15 cellular contexts compared by ENCODE assay signal in genomic region chr2:119684553-119684952, GRCh38. TPM values are rescaled to one million over a fixed set of nuclear protein-coding genes. Genes with fewer than 3 reads are reported as not detected.
DNase-seq lines count a peak whose midpoint lies in the region; ATAC-seq and TF ChIP-seq lines count a peak whose summit lies in the region.
"Had no signal": no experiment of that assay in that cellular context is flagged by ENCODE, and none has a peak within 500 bp of the region (broad histone marks: within the 10 kb centered on the region; RNA-seq: fewer than 3 reads in every experiment).

No MANE protein-coding gene starts in this region.

- H3K4me1 Mint-ChIP-seq in mesothelial cell of epicardium: peaks cover 16% of the 10 kb centered on the region

- H3K27me3 ChIP-seq in SJCRH30: no peaks in the 10 kb centered on the region
- no peaks in the 10 kb centered on the region for H3K27me3 ChIP-seq in stomach smooth muscle (ENCODE audit: control insufficient read depth in 1 of 2, insufficient read depth in 2 of 2, low read length in 2 of 2)

- H3K4me3 ChIP-seq in SJCRH30 (peak overlapping the region; percentile 43), stomach smooth muscle (ENCODE audit: low read length in 2 of 2) (no peak overlapping the region)

- ATAC-seq in GM19328 (IDR thresholded peaks at IDR 0.05; ENCODE audit: unreplicated experiment): no peak
- ATAC-seq: Panc1 had no signal

- H3K27ac ChIP-seq in SJCRH30: peak overlapping the region; percentile 63; the same call in 1 of the 2 replicates
- H3K27ac ChIP-seq in caudate nucleus (ENCODE audit: low read depth, low read length): peak overlapping the region; percentile 63
- peak overlapping the region; percentile 78 for H3K27ac ChIP-seq in stomach smooth muscle (ENCODE audit: low read length)
- H3K27ac ChIP-seq: C4-2B had no signal

- no peak for DNase-seq in SJCRH30
- DNase-seq in caudate nucleus (lab: John Stamatoyannopoulos, UW): no peak
- DNase-seq in mesothelial cell of epicardium (ENCODE audit: low spot score in 2 of 2, unreplicated experiment in 2 of 2): no peak
- no peak for DNase-seq in DMS79 treated with DMSO at 0.1 percent for 48 hours (lab: John Stamatoyannopoulos, UW)
- no peak for DNase-seq in iPS-NIHi7 (ENCODE audit: extremely low spot score)
- no peak for DNase-seq in activated gamma-delta T cell (lab: John Stamatoyannopoulos, UW)
- DNase-seq: EL, HCEC 1CT, NCI-H1105 treated with DMSO at 0.1 percent for 48 hours, NCI-H2107, NCI-H524 had no signal

- H3K9me3 ChIP-seq in SJCRH30 (replicated peaks): no peaks in the 10 kb centered on the region
- no peaks in the 10 kb centered on the region for H3K9me3 ChIP-seq in stomach smooth muscle (ENCODE audit: control insufficient read depth in 2 of 2, low read length in 2 of 2)

- H3K36me3 Mint-ChIP-seq in mesothelial cell of epicardium: peaks cover 20% of the 10 kb centered on the region

- peak overlapping the region; percentile 27 to 52 for H3K9ac ChIP-seq in stomach smooth muscle (ENCODE audit: low read length in 2 of 2)

- H3K27ac Mint-ChIP-seq in mesothelial cell of epicardium: peak overlapping the region; percentile 38

- TF ChIP-seq CTCF in mesothelial cell of epicardium (IDR thresholded peaks at IDR 0.05; ENCODE audit: unreplicated experiment): no peak

- peaks cover 7% of the 10 kb centered on the region; the same call in 1 of the 2 replicates for H3K36me3 ChIP-seq in SJCRH30
- peaks cover 18 to 20% of the 10 kb centered on the region in 2 donors for H3K36me3 ChIP-seq in stomach smooth muscle (ENCODE audit: control insufficient read depth in 2 of 2, insufficient read depth in 2 of 2, low read length in 2 of 2)

- no peaks in the 10 kb centered on the region for H3K9me3 Mint-ChIP-seq in mesothelial cell of epicardium

- H3K4me1 ChIP-seq in SJCRH30 (peaks cover 13% of the 10 kb centered on the region; the same call in 1 of the 2 replicates), stomach smooth muscle (ENCODE audit: control insufficient read depth, insufficient read depth, low read length) (peaks cover 21% of the 10 kb centered on the region)

- H3K4me3 Mint-ChIP-seq in mesothelial cell of epicardium: no peak overlapping the region

- no peaks in the 10 kb centered on the region for H3K27me3 Mint-ChIP-seq in mesothelial cell of epicardium (ENCODE audit: low read depth)

RNA-seq across cellular contexts. Expression of gene TMEM177, which starts 5.6 kb away (rescaled TPM):
- total RNA-seq in SJCRH30 (2014; rRNA removed; shearing (Covaris generic)): 32.6 and 34.6 TPM in 2 replicates
- total RNA-seq in mesothelial cell of epicardium: 15.2 to 15.8 TPM (median 15.7 TPM) in 3 replicates
